14 cellular contexts compared by ENCODE assay signal in genomic region chr1:2358651-2359640, GRCh38.
"Had no signal": no experiment of that assay in that cellular context is flagged by ENCODE, and none has a peak within 500 bp of the region (broad histone marks: within the 10 kb centered on the region; RNA-seq: fewer than 3 reads in every experiment).

No MANE protein-coding gene starts in this region.

- H3K4me3 Mint-ChIP-seq: activated B cell treated with CpG ODN at 0.5 μM for 24 hours; activated T-helper 17 cell treated with anti-CD3 and anti-CD28 coated beads, Interleukin-2, amount 50 U/mL, for 72 hours had no signal

- H3K27ac ChIP-seq: ascending aorta, breast epithelium, epithelial cell of prostate, gastrocnemius medialis, ovary, transverse colon had no signal

- H3K27me3 ChIP-seq: ascending aorta, breast epithelium, gastrocnemius medialis, ovary, transverse colon had no signal

- H3K4me3 ChIP-seq: ascending aorta, breast epithelium, gastrocnemius medialis, ovary, transverse colon had no signal

- ATAC-seq: activated T-helper 17 cell treated with anti-CD3 and anti-CD28 coated beads, Interleukin-2, amount 50 U/mL, for 72 hours; gastrocnemius medialis had no signal

- DNase-seq: activated B cell treated with CpG ODN at 0.5 μM for 24 hours; activated naive CD4-positive, alpha-beta T cell treated with Interleukin-2 at 50 U/mL for 16 hours; gastrocnemius medialis; mesenchymal stem cell; stimulated activated CD4-positive, alpha-beta T cell treated with anti-CD3 and anti-CD28 coated beads, Interleukin-4, amount 100 ng/mL, for 4 hours; stimulated activated CD8-positive, alpha-beta memory T cell treated with anti-CD3 and anti-CD28 coated beads, Interleukin-4, amount 100 ng/mL, for 48 hours; stimulated activated naive CD4-positive, alpha-beta T cell treated with Interleukin-2 at 50 U/mL for 16 hours; substantia nigra; transverse colon had no signal

- H3K4me1 ChIP-seq: breast epithelium, gastrocnemius medialis, transverse colon had no signal

- H3K4me1 Mint-ChIP-seq: activated B cell treated with CpG ODN at 0.5 μM for 24 hours; activated T-helper 17 cell treated with anti-CD3 and anti-CD28 coated beads, Interleukin-2, amount 50 U/mL, for 72 hours had no signal

- H3K27ac Mint-ChIP-seq: activated B cell treated with CpG ODN at 0.5 μM for 24 hours; activated T-helper 17 cell treated with anti-CD3 and anti-CD28 coated beads, Interleukin-2, amount 50 U/mL, for 72 hours had no signal

- H3K27me3 Mint-ChIP-seq: activated B cell treated with CpG ODN at 0.5 μM for 24 hours; activated T-helper 17 cell treated with anti-CD3 and anti-CD28 coated beads, Interleukin-2, amount 50 U/mL, for 72 hours had no signal

- H3K36me3 ChIP-seq: ascending aorta, breast epithelium, gastrocnemius medialis, ovary, transverse colon had no signal

- H3K9me3 ChIP-seq: gastrocnemius medialis, ovary, transverse colon had no signal
